Comparison of ENCODE assay signal across 2 cellular contexts in genomic region chr1:1599030-1599916, GRCh38.
TF ChIP-seq lines count a peak whose summit lies in the region.

No MANE protein-coding gene starts in this region.

TF ChIP-seq in endothelial cell of umbilical vein, 7 proteins besides CTCF, POLR2A, EP300 and RAD21 (continued from another document):
- no peak for TF ChIP-seq MAX (IDR thresholded peaks at IDR 0.05; ENCODE audit: insufficient read depth, insufficient read length)
- no peak for TF ChIP-seq EZH2 (IDR thresholded peaks at IDR 0.05; ENCODE audit: borderline replicate concordance, low read depth, low read length, severe bottlenecking)
- TF ChIP-seq POLR2AphosphoS5 (IDR thresholded peaks at IDR 0.05; ENCODE audit: insufficient read depth, low read depth, low read length), result no peak
- TF ChIP-seq FOS (IDR thresholded peaks at IDR 0.05; ENCODE audit: borderline replicate concordance, insufficient read depth, low read length), result no peak
- TF ChIP-seq GATA2 (IDR thresholded peaks at IDR 0.05; ENCODE audit: insufficient read depth, insufficient read length, low read depth, low read length), result no peak

TF ChIP-seq in neural cell, 6 proteins besides CTCF, POLR2A, EP300 and RAD21 (continued from another document):
- TF ChIP-seq REST (IDR thresholded peaks at IDR 0.05; ENCODE audit: borderline replicate concordance) (no peak), POLR2AphosphoS5 (IDR thresholded peaks at IDR 0.05) (peak; percentile 44), SMC3 (conservative IDR thresholded peaks at IDR 0.05; ENCODE audit: poor library complexity) (peak; percentile 31), EZH2 (IDR thresholded peaks at IDR 0.05; ENCODE audit: borderline replicate concordance, insufficient read depth, low read length, poor library complexity, severe bottlenecking) (no peak), TAF1 (IDR thresholded peaks at IDR 0.05; ENCODE audit: low read depth) (no peak)
